ENCODE assay signal across 24 cellular contexts in genomic region chr10:77021966-77022365, GRCh38.
DNase-seq lines count a peak whose midpoint lies in the region; ATAC-seq, FAIRE-seq and TF ChIP-seq lines count a peak whose summit lies in the region.
"Had no signal": no experiment of that assay in that cellular context is flagged by ENCODE, and none has a peak within 500 bp of the region (broad histone marks: within the 10 kb centered on the region; RNA-seq: fewer than 3 reads in every experiment).

No MANE protein-coding gene starts in this region.

- in situ Hi-C loops in HepG2 (cut with HindIII; ENCODE audit: extremely low pct_ligation_motif_present, low pct_unique_long_range_greater_than_20kb) = no loop called here

- H4K20me1 ChIP-seq in HepG2 (ENCODE audit: insufficient read depth, low read length) = no peaks in the 10 kb centered on the region
- H4K20me1 ChIP-seq: BLaER1 treated with 17β-estradiol and CSF1 and Interleukin-3, amounts not matched to agents 10 nM and 100 nM had no signal

- intact Hi-C loops in HepG2 (cut with micrococcal nuclease; ENCODE audit: unreplicated experiment) = no loop called here
- intact Hi-C loops in right lobe of liver (cut with DNase I) = no loop called here
- intact Hi-C loops in sciatic nerve (cut with DNase I) = no loop called here
- intact Hi-C loops in aorta (cut with DNase I) = no loop called here

- TF ChIP-seq CTCF in liver (IDR thresholded peaks at IDR 0.05; ENCODE audit: low read depth, low read length, missing input control) (no peak), HepG2 (CRISPR knock-in tag; IDR thresholded peaks at IDR 0.05) (no peak), right lobe of liver (IDR thresholded peaks at IDR 0.05) (no peak)

- TF ChIP-seq RAD21 in liver (IDR thresholded peaks at IDR 0.05) (no peak), HepG2 (CRISPR knock-in tag; IDR thresholded peaks at IDR 0.05) (no peak)

- TF ChIP-seq POLR2A in HepG2 (IDR thresholded peaks at IDR 0.05; ENCODE audit: insufficient read depth in 1 of 2, low read depth in 2 of 2, low read length in 2 of 2) (no peak), right lobe of liver (IDR thresholded peaks at IDR 0.05) (no peak)

- no peak for ATAC-seq in HepG2
- ATAC-seq in right lobe of liver = peak; percentile 77 to 86 (median 84)
- peak; percentile 46 for ATAC-seq in sciatic nerve
- peak; percentile 52 for ATAC-seq in aorta (ENCODE audit: low FRiP score)
- ATAC-seq: A549, HCT116 had no signal

- H3K4me2 ChIP-seq in HepG2 (ENCODE audit: low read depth, low read length) = no peak overlapping the region
- H3K4me2 ChIP-seq: A549; BLaER1 treated with 17β-estradiol and CSF1 and Interleukin-3, amounts not matched to agents 10 nM and 100 nM; GM23338 had no signal

- BruUV-seq in HepG2 (replicated peaks; lab: Mats Ljungman, UMichigan) = no TSS peak

- H3K27me3 ChIP-seq in liver (ENCODE audit: control insufficient read depth in 4 of 4, insufficient read depth in 4 of 4, low read length in 3 of 4) (no peaks in the 10 kb centered on the region), HepG2 (ENCODE audit: control insufficient read depth in 1 of 2, insufficient read depth in 2 of 2, low read length in 2 of 2) (peaks cover 0 to 4% of the 10 kb centered on the region in 2 experiments; a peak in 2 of 5 replicates), right lobe of liver (no peaks in the 10 kb centered on the region), aorta (ENCODE audit: control insufficient read depth in 1 of 2, insufficient read depth in 2 of 2, low read length in 1 of 2) (no peaks in the 10 kb centered on the region)
- H3K27me3 ChIP-seq: BE2C; BLaER1 treated with 17β-estradiol and CSF1 and Interleukin-3, amounts not matched to agents 10 nM and 100 nM had no signal

- no peak for DNase-seq in HepG2 (ENCODE audit: low spot score)
- DNase-seq in right lobe of liver = no peak
- no peak for DNase-seq in sciatic nerve (ENCODE audit: low spot score)
- DNase-seq in aorta = no peak
- DNase-seq in HuH-7.5 (ENCODE audit: low spot score) = no peak
- DNase-seq in A172 (ENCODE audit: low spot score) = no peak
- DNase-seq in mesenteric fat pad (ENCODE audit: low spot score) = no peak
- DNase-seq: ACHN; AML-193; BE2C; CD4-positive, alpha-beta T cell; CD8-positive, alpha-beta memory T cell; DMS53; DMS79 treated with DMSO at 0.1 percent for 48 hours; GF-D8; H9 had no signal

- peaks cover 0 to 22% (median 20%) of the 10 kb centered on the region in 4 donors for H3K4me1 ChIP-seq in liver (ENCODE audit: control insufficient read depth in 4 of 4, insufficient read depth in 4 of 4, low read length in 3 of 4)
- H3K4me1 ChIP-seq in HepG2 (ENCODE audit: insufficient read depth, low read length) = no peaks in the 10 kb centered on the region
- H3K4me1 ChIP-seq in right lobe of liver = peaks cover 0 to 38% (median 9%) of the 10 kb centered on the region in 4 donors
- H3K4me1 ChIP-seq in aorta (ENCODE audit: control insufficient read depth in 1 of 2, insufficient read depth in 2 of 2, low read length in 2 of 2) = peaks cover 0 to 2% of the 10 kb centered on the region in 2 donors
- H3K4me1 ChIP-seq: A549 had no signal

- no peak overlapping the region for H3K27ac ChIP-seq in liver (ENCODE audit: low read depth in 1 of 2, low read length in 2 of 2)
- no peak overlapping the region for H3K27ac ChIP-seq in HepG2 (ENCODE audit: extremely low read length, insufficient read depth, low read length)
- H3K27ac ChIP-seq in right lobe of liver = peak overlapping the region in 2 of 3 donors; percentile 33 to 81
- peak overlapping the region in 1 of 2 donors; percentile 67 for H3K27ac ChIP-seq in aorta (ENCODE audit: low read depth in 1 of 2, low read length in 2 of 2)
- H3K27ac ChIP-seq: 22Rv1; A549; BLaER1 treated with 17β-estradiol and CSF1 and Interleukin-3, amounts not matched to agents 10 nM and 100 nM had no signal

- H3K4me3 ChIP-seq in liver (ENCODE audit: low read depth in 1 of 3, low read length in 3 of 3) (no peak overlapping the region), HepG2 (replicated peaks in 1 of 3; ENCODE audit: insufficient read depth in 1 of 3, low read depth in 2 of 3, low read length in 3 of 3) (no peak overlapping the region), right lobe of liver (no peak overlapping the region), aorta (ENCODE audit: low read length in 2 of 2) (no peak overlapping the region)
- H3K4me3 ChIP-seq: A549; BLaER1 treated with 17β-estradiol and CSF1 and Interleukin-3, amounts not matched to agents 10 nM and 100 nM; GM23338 had no signal

- no peaks in the 10 kb centered on the region for H3K9me3 ChIP-seq in liver (ENCODE audit: control insufficient read depth in 4 of 4, low read length in 3 of 4)
- H3K9me3 ChIP-seq in HepG2 (ENCODE audit: low read length) = no peaks in the 10 kb centered on the region
- no peaks in the 10 kb centered on the region for H3K9me3 ChIP-seq in right lobe of liver
- no peaks in the 10 kb centered on the region for H3K9me3 ChIP-seq in aorta (ENCODE audit: control insufficient read depth, low read length)
- H3K9me3 ChIP-seq: A549; BE2C; BLaER1 treated with 17β-estradiol and CSF1 and Interleukin-3, amounts not matched to agents 10 nM and 100 nM had no signal

- WGBS in liver = 35% methylated on average over 3 of the region's 3 CpGs
- 62% methylated on average over 3 of the region's 3 CpGs for WGBS in HepG2 (ENCODE audit: low lambda C conversion rate)
- 26% methylated on average over 3 of the region's 3 CpGs for WGBS in right lobe of liver (ENCODE audit: insufficient coverage, low coverage, low lambda C conversion rate, missing lambda C conversion rate)
- 1 to 2% methylated on average over 3 of the region's 3 CpGs for WGBS in aorta, 2 donors

- CTCF ChIA-PET in HepG2 (lab: Yijun Ruan, JAX; ENCODE audit: low intra/inter-chr PET ratio, low total read pairs) = no interaction called here

- no peak for TF ChIP-seq EP300 in HepG2 (IDR thresholded peaks at IDR 0.05; ENCODE audit: low read depth in 2 of 2, low read length in 2 of 2)
- TF ChIP-seq EP300 in HepG2 (CRISPR knock-in tag; IDR thresholded peaks at IDR 0.05; ENCODE audit: borderline replicate concordance) = no peak

- H3K9ac ChIP-seq in liver (ENCODE audit: low read depth in 1 of 2, low read length in 2 of 2) (no peak overlapping the region), HepG2 (ENCODE audit: insufficient read depth, low read depth, low read length) (no peak overlapping the region)
- H3K9ac ChIP-seq: BLaER1 treated with 17β-estradiol and CSF1 and Interleukin-3, amounts not matched to agents 10 nM and 100 nM had no signal

- no peak for FAIRE-seq in HepG2 (lab: Jason Lieb, UNC)
- FAIRE-seq: A549, GM12891, GM18507 had no signal

- POLR2A ChIA-PET in HepG2 (lab: Yijun Ruan, JAX) = no interaction called here

- no peaks in the 10 kb centered on the region for H3K36me3 ChIP-seq in liver (ENCODE audit: control insufficient read depth in 4 of 4, insufficient read depth in 3 of 4, low read depth in 1 of 4, low read length in 3 of 4)
- no peaks in the 10 kb centered on the region for H3K36me3 ChIP-seq in HepG2 (replicated peaks in 1 of 2; ENCODE audit: control insufficient read depth in 1 of 2, insufficient read depth in 2 of 2, low read length in 2 of 2)
- no peaks in the 10 kb centered on the region for H3K36me3 ChIP-seq in right lobe of liver
- peaks cover 0 to 1% of the 10 kb centered on the region in 2 donors for H3K36me3 ChIP-seq in aorta (ENCODE audit: control insufficient read depth in 1 of 2, insufficient read depth in 2 of 2, low read length in 1 of 2)
- H3K36me3 ChIP-seq: BE2C had no signal

- H2AFZ ChIP-seq in HepG2 (ENCODE audit: low read length) = no peak overlapping the region
- H2AFZ ChIP-seq: GM23338 had no signal

- no peaks in the 10 kb centered on the region for H3K79me2 ChIP-seq in HepG2 (ENCODE audit: insufficient read depth, low read length)

TF ChIP-seq in liver, 16 proteins besides CTCF, POLR2A, EP300 and RAD21 (continues in another document):
- TF ChIP-seq TAF1 (conservative IDR thresholded peaks at IDR 0.05) (no peak), ATF3 (IDR thresholded peaks at IDR 0.05) (no peak)

TF ChIP-seq in HepG2, 621 proteins besides CTCF, POLR2A, EP300 and RAD21:
- TF ChIP-seq ZMYM3 (CRISPR knock-in tag; IDR thresholded peaks at IDR 0.05) = no peak
- TF ChIP-seq BORCS8-MEF2B (CRISPR knock-in tag; IDR thresholded peaks at IDR 0.05) = no peak

Comparison
In these comparisons a context has a peak if more than half of its experiments do, and no peak if none do; other contexts are left out.
1. H3K27ac ChIP-seq: peak in right lobe of liver (2 of 3); none in liver (0 of 2) and HepG2 (single experiment).